Comparison of ENCODE assay signal across 1 cellular context in the genomic region with DNA sequence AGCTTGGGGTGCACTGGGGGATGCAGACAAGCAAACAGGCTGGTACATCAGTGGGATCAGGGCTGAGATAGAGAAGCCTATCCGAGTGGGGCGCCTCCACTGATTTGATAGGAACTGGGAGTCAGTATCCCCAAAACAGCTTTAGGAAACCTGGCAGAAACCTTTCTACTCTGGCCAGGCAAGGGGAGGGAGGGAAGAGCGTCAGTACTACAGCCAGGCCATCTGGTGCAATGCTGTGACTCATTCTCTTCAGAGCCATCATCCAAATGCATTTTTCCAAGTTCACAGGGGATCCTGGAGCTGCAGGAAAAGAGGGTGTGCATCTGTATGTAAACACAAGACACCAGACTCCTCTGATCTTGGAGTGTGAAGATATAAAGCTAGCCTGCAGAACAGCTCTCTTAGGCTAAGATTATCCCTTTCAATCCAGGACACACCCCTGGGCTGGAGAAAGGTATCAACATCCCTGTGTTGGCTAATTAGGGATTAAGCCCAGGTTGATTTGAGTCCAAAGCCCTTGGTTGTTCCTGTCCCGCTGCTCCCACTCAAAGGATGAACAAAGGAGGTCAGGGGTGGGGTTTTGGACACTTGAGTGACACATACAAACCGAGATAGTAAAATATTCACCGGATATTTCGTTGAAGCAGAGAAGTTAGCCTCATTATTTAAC.
TF ChIP-seq lines count a peak whose summit lies in the region.

No MANE protein-coding gene starts in this region.

TF ChIP-seq in SK-N-SH, 30 proteins besides CTCF, POLR2A, EP300 and RAD21 (continued from another document):
- TF ChIP-seq, protein P1, sequence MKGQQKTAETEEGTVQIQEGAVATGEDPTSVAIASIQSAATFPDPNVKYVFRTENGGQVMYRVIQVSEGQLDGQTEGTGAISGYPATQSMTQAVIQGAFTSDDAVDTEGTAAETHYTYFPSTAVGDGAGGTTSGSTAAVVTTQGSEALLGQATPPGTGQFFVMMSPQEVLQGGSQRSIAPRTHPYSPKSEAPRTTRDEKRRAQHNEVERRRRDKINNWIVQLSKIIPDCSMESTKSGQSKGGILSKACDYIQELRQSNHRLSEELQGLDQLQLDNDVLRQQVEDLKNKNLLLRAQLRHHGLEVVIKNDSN (IDR thresholded peaks at IDR 0.05; ENCODE audit: borderline replicate concordance, low read depth), result no peak
- TF ChIP-seq EZH2phosphoT487 (IDR thresholded peaks at IDR 0.05; ENCODE audit: borderline replicate concordance, low read depth), result no peak
- TF ChIP-seq JUND (IDR thresholded peaks at IDR 0.05), result peak; percentile 81
- TF ChIP-seq, protein P2, sequence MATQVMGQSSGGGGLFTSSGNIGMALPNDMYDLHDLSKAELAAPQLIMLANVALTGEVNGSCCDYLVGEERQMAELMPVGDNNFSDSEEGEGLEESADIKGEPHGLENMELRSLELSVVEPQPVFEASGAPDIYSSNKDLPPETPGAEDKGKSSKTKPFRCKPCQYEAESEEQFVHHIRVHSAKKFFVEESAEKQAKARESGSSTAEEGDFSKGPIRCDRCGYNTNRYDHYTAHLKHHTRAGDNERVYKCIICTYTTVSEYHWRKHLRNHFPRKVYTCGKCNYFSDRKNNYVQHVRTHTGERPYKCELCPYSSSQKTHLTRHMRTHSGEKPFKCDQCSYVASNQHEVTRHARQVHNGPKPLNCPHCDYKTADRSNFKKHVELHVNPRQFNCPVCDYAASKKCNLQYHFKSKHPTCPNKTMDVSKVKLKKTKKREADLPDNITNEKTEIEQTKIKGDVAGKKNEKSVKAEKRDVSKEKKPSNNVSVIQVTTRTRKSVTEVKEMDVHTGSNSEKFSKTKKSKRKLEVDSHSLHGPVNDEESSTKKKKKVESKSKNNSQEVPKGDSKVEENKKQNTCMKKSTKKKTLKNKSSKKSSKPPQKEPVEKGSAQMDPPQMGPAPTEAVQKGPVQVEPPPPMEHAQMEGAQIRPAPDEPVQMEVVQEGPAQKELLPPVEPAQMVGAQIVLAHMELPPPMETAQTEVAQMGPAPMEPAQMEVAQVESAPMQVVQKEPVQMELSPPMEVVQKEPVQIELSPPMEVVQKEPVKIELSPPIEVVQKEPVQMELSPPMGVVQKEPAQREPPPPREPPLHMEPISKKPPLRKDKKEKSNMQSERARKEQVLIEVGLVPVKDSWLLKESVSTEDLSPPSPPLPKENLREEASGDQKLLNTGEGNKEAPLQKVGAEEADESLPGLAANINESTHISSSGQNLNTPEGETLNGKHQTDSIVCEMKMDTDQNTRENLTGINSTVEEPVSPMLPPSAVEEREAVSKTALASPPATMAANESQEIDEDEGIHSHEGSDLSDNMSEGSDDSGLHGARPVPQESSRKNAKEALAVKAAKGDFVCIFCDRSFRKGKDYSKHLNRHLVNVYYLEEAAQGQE (IDR thresholded peaks at IDR 0.05; ENCODE audit: low read depth, low read length), result no peak; the same call in 1 of the 2 replicates
- peak; percentile 92 for TF ChIP-seq TCF12 (IDR thresholded peaks at IDR 0.05)
- no peak for TF ChIP-seq TEAD4 (IDR thresholded peaks at IDR 0.05; ENCODE audit: borderline replicate concordance, insufficient read depth)
- peak; percentile 89 for TF ChIP-seq FOSL2 (IDR thresholded peaks at IDR 0.05; ENCODE audit: borderline replicate concordance, low read depth)
- no peak for TF ChIP-seq FOXJ3 (CRISPR knock-in tag; IDR thresholded peaks at IDR 0.05)
- TF ChIP-seq SIN3A (IDR thresholded peaks at IDR 0.05; ENCODE audit: borderline replicate concordance, low read depth, low read length), result 0 out of 2 replicates have a peak, but pooled peaks have one; percentile 51
